In the genomic region with DNA sequence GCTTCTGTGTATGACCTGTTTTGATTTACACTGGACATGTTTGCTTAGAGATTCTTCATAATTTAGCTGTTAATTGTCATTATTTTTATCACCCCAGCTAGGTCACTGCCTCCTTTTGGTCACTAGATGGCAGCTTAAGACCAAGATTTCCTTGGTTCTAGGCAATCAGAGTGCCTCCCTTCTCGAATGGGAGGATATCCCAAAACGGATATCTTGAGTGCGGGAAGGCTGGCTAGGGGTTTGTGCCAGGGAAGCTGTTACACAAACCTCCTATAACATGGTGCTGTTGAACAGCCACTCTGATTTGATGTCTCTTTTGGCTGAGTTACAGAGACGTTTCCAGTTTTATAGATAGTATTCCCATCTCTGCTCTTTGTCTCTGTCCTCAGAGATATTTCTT, we compare ENCODE assay signal across 8 cellular contexts.
DNase-seq lines count a peak whose midpoint lies in the region; ATAC-seq lines count a peak whose summit lies in the region.

No MANE protein-coding gene starts in this region.

- H3K27me3 Mint-ChIP-seq in activated CD4-positive, alpha-beta T cell treated with anti-CD3 and anti-CD28 coated beads for 36 hours = peaks cover 4% of the 10 kb centered on the region

- in situ Hi-C loops in T47D (cut with HindIII; ENCODE audit: low pct_unique_long_range_greater_than_20kb, low sequenced_read_pairs) = no loop called here

- intact Hi-C loops in activated CD4-positive, alpha-beta T cell treated with anti-CD3 and anti-CD28 coated beads for 36 hours (cut with DNase I, micrococcal nuclease) = loop anchor here (1.0 to 10.0 kb wide), 5 partner anchors 47 to 914 kb away; no protein-coding TSS in a partner anchor

- H3K36me3 Mint-ChIP-seq in activated CD4-positive, alpha-beta T cell treated with anti-CD3 and anti-CD28 coated beads for 36 hours (ENCODE audit: low read depth) = no peaks in the 10 kb centered on the region

- POLR2A ChIA-PET in activated CD4-positive, alpha-beta T cell treated with anti-CD3 and anti-CD28 coated beads for 36 hours (lab: Charles Lee) = interaction anchor here (0.8 kb wide), 1 partner anchor 21 kb away, joined by 3 read pairs; no protein-coding TSS in a partner anchor

- peaks cover 12% of the 10 kb centered on the region for H3K9me3 Mint-ChIP-seq in activated CD4-positive, alpha-beta T cell treated with anti-CD3 and anti-CD28 coated beads for 36 hours (ENCODE audit: low read depth)

- DNase-seq in activated CD4-positive, alpha-beta T cell treated with anti-CD3 and anti-CD28 coated beads for 36 hours = peak; percentile 21
- no peak for DNase-seq in activated CD4-positive, alpha-beta T cell treated with anti-CD3 and anti-CD28 coated beads for 1 hour
- DNase-seq in NCI-H510A treated with DMSO at 0.1 percent for 48 hours (lab: John Stamatoyannopoulos, UW) (peak; percentile 50), T47D (ENCODE audit: low read depth in 1 of 2, low spot score in 1 of 2) (peak; percentile 3 to 56), left kidney (ENCODE audit: low read depth, low spot score) (peak; percentile 74), hippocampal formation (lab: John Stamatoyannopoulos, UW) (no peak)

- CTCF ChIA-PET in activated CD4-positive, alpha-beta T cell treated with anti-CD3 and anti-CD28 coated beads for 36 hours (lab: Charles Lee) = interaction anchor here (0.6 to 3.0 kb wide), 11 partner anchors 9 to 442 kb away, joined by 3 to 21 read pairs (median 3); no protein-coding TSS in a partner anchor

- H3K4me1 Mint-ChIP-seq in activated CD4-positive, alpha-beta T cell treated with anti-CD3 and anti-CD28 coated beads for 36 hours = peaks cover 7% of the 10 kb centered on the region

- no peak overlapping the region for H3K27ac Mint-ChIP-seq in activated CD4-positive, alpha-beta T cell treated with anti-CD3 and anti-CD28 coated beads for 36 hours

- peak; percentile 72 for ATAC-seq in activated CD4-positive, alpha-beta T cell treated with anti-CD3 and anti-CD28 coated beads for 36 hours
- ATAC-seq in GM19395 (IDR thresholded peaks at IDR 0.05; ENCODE audit: unreplicated experiment) (peak; percentile 94), HG03196 (IDR thresholded peaks at IDR 0.05; ENCODE audit: unreplicated experiment) (peak; percentile 92)

- H3K4me3 Mint-ChIP-seq in activated CD4-positive, alpha-beta T cell treated with anti-CD3 and anti-CD28 coated beads for 36 hours = no peak overlapping the region

Comparison
In these comparisons a context has a peak if more than half of its experiments do, and no peak if none do; other contexts are left out.
1. DNase-seq: peak in activated CD4-positive, alpha-beta T cell treated with anti-CD3 and anti-CD28 coated beads for 36 hours (single experiment), NCI-H510A treated with DMSO at 0.1 percent for 48 hours (single experiment), T47D (2 of 2) and left kidney (single experiment); none in activated CD4-positive, alpha-beta T cell treated with anti-CD3 and anti-CD28 coated beads for 1 hour (single experiment) and hippocampal formation (0 of 2).
2. Peak in every context shown above with its lines, with median percentiles within 50 percentile points of each other: ATAC-seq.